ENCODE assay signal across 8 cellular contexts in the genomic region with DNA sequence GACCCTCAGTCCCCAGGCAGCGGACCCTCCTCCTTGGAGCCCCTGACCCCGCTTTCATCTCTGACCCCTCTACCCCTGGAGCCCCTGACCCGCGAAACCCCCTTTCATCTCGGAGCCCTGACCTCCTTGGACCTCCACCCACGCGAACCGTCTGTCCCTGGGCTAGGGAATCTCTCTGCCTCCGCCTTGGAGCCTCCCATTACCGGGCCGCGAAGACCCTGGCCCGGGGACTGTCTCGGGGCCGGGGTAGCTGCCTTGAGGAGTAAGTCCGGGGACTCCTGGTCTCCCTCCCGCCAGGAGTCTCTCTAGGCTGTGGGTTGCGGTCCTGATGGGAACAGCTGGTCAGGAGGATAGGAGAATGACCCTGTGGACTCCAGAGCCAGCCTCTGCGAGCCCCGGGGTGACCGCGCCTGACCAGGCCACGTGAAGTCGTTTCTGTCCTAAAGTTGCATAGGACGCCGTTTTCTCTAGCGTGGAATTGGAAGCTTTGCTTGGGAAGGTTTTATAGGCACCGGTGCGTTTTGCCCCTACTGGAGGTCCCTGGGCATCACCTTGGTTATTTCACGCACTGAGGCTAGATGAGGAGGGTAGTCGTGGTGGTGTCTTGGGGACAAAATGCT. TPM values are rescaled to one million over a fixed set of nuclear protein-coding genes. Genes with fewer than 3 reads are reported as not detected.
DNase-seq lines count a peak whose midpoint lies in the region; ATAC-seq, FAIRE-seq and TF ChIP-seq lines count a peak whose summit lies in the region.

No MANE protein-coding gene starts in this region.

- H3K9ac ChIP-seq in SK-N-MC (ENCODE audit: insufficient read length) (peak overlapping the region; percentile 51), fibroblast of lung (ENCODE audit: insufficient read depth, low read length) (peak overlapping the region; percentile 53)

- FAIRE-seq in D721Med (lab: Jason Lieb, UNC), result no peak

- no peaks in the 10 kb centered on the region for H3K9me3 Mint-ChIP-seq in activated CD4-positive, alpha-beta T cell treated with anti-CD3 and anti-CD28 coated beads, Interleukin-2, amount 10 ng/mL, durations not matched to agents 7 days and 5 days

- POLR2A ChIA-PET in activated CD4-positive, alpha-beta T cell treated with anti-CD3 and anti-CD28 coated beads, Interleukin-2, amount 10 ng/mL, durations not matched to agents 7 days and 5 days (lab: Charles Lee), result interaction anchor here (0.5 kb wide), 1 partner anchor 124 kb away, joined by 3 read pairs; no protein-coding TSS in a partner anchor

- peak in 2 of 4 donors; percentile 17 to 18 for ATAC-seq in psoas muscle
- ATAC-seq in HG03139 (IDR thresholded peaks at IDR 0.05; ENCODE audit: unreplicated experiment), result no peak

- H3K4me1 ChIP-seq in fibroblast of lung (ENCODE audit: control insufficient read depth, extremely low read depth, insufficient read depth, low read length) (peaks cover 8% of the 10 kb centered on the region), psoas muscle (peaks cover 49% of the 10 kb centered on the region)

- TF ChIP-seq CTCF in fibroblast of lung (conservative IDR thresholded peaks at IDR 0.05 in 1 of 2, IDR thresholded peaks at IDR 0.05 in 1 of 2; ENCODE audit: low read depth in 1 of 2, low read length in 2 of 2), result peak in 1 of 2 donors; percentile 16
- TF ChIP-seq CTCF in psoas muscle (IDR thresholded peaks at IDR 0.05), result no peak
- no peak for TF ChIP-seq CTCF in D721Med (IDR thresholded peaks at IDR 0.05; ENCODE audit: insufficient read depth, missing control alignments)

- no peak for DNase-seq in activated CD4-positive, alpha-beta T cell treated with anti-CD3 and anti-CD28 coated beads, Interleukin-2, amount 10 ng/mL, durations not matched to agents 7 days and 5 days
- DNase-seq in activated CD4-positive, alpha-beta T cell treated with anti-CD3 and anti-CD28 coated beads for 1 hour, result no peak
- DNase-seq in SK-N-MC (ENCODE audit: low read depth, low spot score) (no peak), fibroblast of lung (ENCODE audit: low read depth in 2 of 2) (no peak), psoas muscle (no peak), OCI-M1 (lab: John Stamatoyannopoulos, UW) (no peak), D721Med (ENCODE audit: insufficient read length, low spot score) (no peak)

- CTCF ChIA-PET in activated CD4-positive, alpha-beta T cell treated with anti-CD3 and anti-CD28 coated beads, Interleukin-2, amount 10 ng/mL, durations not matched to agents 7 days and 5 days (lab: Charles Lee), result interaction anchor here (0.5 to 2.8 kb wide), 6 partner anchors 16 to 251 kb away, joined by 3 to 15 read pairs (median 4); no protein-coding TSS in a partner anchor

- H3K36me3 ChIP-seq in SK-N-MC (ENCODE audit: insufficient read depth, low read length), result no peaks in the 10 kb centered on the region
- H3K36me3 ChIP-seq in fibroblast of lung (ENCODE audit: control insufficient read depth, insufficient read depth, low read length), result no peaks in the 10 kb centered on the region
- no peaks in the 10 kb centered on the region for H3K36me3 ChIP-seq in psoas muscle (ENCODE audit: insufficient read depth in 1 of 2, low read depth in 1 of 2)

- peak overlapping the region; percentile 94 for H3K27ac Mint-ChIP-seq in activated CD4-positive, alpha-beta T cell treated with anti-CD3 and anti-CD28 coated beads, Interleukin-2, amount 10 ng/mL, durations not matched to agents 7 days and 5 days

- H3K4me2 ChIP-seq in fibroblast of lung (ENCODE audit: extremely low read depth, insufficient read depth, low read length), result peak overlapping the region; percentile 58

- H4K20me1 ChIP-seq in fibroblast of lung (ENCODE audit: control insufficient read depth, extremely low read depth, insufficient read depth, low read length), result no peaks in the 10 kb centered on the region

- H3K27me3 ChIP-seq in fibroblast of lung (ENCODE audit: control insufficient read depth, insufficient read depth, low read length), result peaks cover 2% of the 10 kb centered on the region
- no peaks in the 10 kb centered on the region for H3K27me3 ChIP-seq in psoas muscle (ENCODE audit: insufficient read depth in 3 of 3, low read length in 2 of 3)

- H3K27ac ChIP-seq in SK-N-MC, result no peak overlapping the region
- no peak overlapping the region for H3K27ac ChIP-seq in fibroblast of lung (ENCODE audit: insufficient read depth, low read length)
- H3K27ac ChIP-seq in psoas muscle, result peak overlapping the region; percentile 99

- no peaks in the 10 kb centered on the region for H3K79me2 ChIP-seq in fibroblast of lung (ENCODE audit: control insufficient read depth, insufficient read depth, low read length)

- 13 to 21% (median 17%) methylated on average over 31 of the region's 31 CpGs for WGBS in psoas muscle, 3 donors

- H3K4me3 Mint-ChIP-seq in activated CD4-positive, alpha-beta T cell treated with anti-CD3 and anti-CD28 coated beads, Interleukin-2, amount 10 ng/mL, durations not matched to agents 7 days and 5 days, result peak overlapping the region; percentile 91

- intact Hi-C loops in psoas muscle (cut with DNase I), result loop anchor here (2.0 to 5.0 kb wide), 2 partner anchors 52 to 162 kb away; no protein-coding TSS in a partner anchor

- H3K9me3 ChIP-seq in SK-N-MC (ENCODE audit: low read depth, low read length), result no peaks in the 10 kb centered on the region
- H3K9me3 ChIP-seq in fibroblast of lung (ENCODE audit: control insufficient read depth, insufficient read depth, low read depth, low read length), result no peaks in the 10 kb centered on the region
- no peaks in the 10 kb centered on the region for H3K9me3 ChIP-seq in psoas muscle

- H3K36me3 Mint-ChIP-seq in activated CD4-positive, alpha-beta T cell treated with anti-CD3 and anti-CD28 coated beads, Interleukin-2, amount 10 ng/mL, durations not matched to agents 7 days and 5 days (ENCODE audit: low read depth), result no peaks in the 10 kb centered on the region

- no peaks in the 10 kb centered on the region for H3K27me3 Mint-ChIP-seq in activated CD4-positive, alpha-beta T cell treated with anti-CD3 and anti-CD28 coated beads, Interleukin-2, amount 10 ng/mL, durations not matched to agents 7 days and 5 days

- H3K4me3 ChIP-seq in SK-N-MC (peak overlapping the region; percentile 70), fibroblast of lung (replicated peaks in 1 of 4; ENCODE audit: control extremely low read depth in 1 of 4, insufficient read depth in 1 of 4, low read depth in 3 of 4, low read length in 4 of 4) (peak overlapping the region; percentile 50 to 78 (median 56)), psoas muscle (peak overlapping the region; percentile 81)

- H2AFZ ChIP-seq in fibroblast of lung (ENCODE audit: low read length), result no peak overlapping the region

- peaks cover 62% of the 10 kb centered on the region for H3K4me1 Mint-ChIP-seq in activated CD4-positive, alpha-beta T cell treated with anti-CD3 and anti-CD28 coated beads, Interleukin-2, amount 10 ng/mL, durations not matched to agents 7 days and 5 days

RNA-seq across cellular contexts. Expression of a gene that starts 0.8 kb away (rescaled TPM):
- total RNA-seq in activated CD4-positive, alpha-beta T cell treated with anti-CD3 and anti-CD28 coated beads, Interleukin-2, amount 10 ng/mL, durations not matched to agents 7 days and 5 days, result 10 to 100 TPM; 50.1 to 50.2 TPM
- total RNA-seq in fibroblast of lung (37.7 and 38.5 TPM in 2 replicates), psoas muscle (10 to 100 TPM; 32.7 to 45.5 (median 35.6) TPM)
- polyA plus RNA-seq in fibroblast of lung (26.9 and 27.7 TPM in 2 replicates), psoas muscle (10 to 100 TPM; 14.7 to 44.3 (median 17.7) TPM)
- polyA plus RNA-seq in fibroblast of lung (2012), result 20.2 and 21.8 TPM in 2 replicates
- 32.5 and 45.1 TPM in 2 replicates for polyA minus RNA-seq in fibroblast of lung (ENCODE audit: low replicate concordance)
